8 cellular contexts compared by ENCODE assay signal in genomic region chr3:168250415-168250861, GRCh38.
A peak's percentile ranks its signal among the peaks of the same experiment; 100 is the strongest.
DNase-seq lines count a peak whose midpoint lies in the region; ATAC-seq, FAIRE-seq and TF ChIP-seq lines count a peak whose summit lies in the region.

No MANE protein-coding gene starts in this region.

- H3K27ac Mint-ChIP-seq in CD8-positive, alpha-beta T cell = no peak overlapping the region
- H3K27ac Mint-ChIP-seq in natural killer cell = no peak overlapping the region

- peak overlapping the region; percentile 57 for H3K4me3 Mint-ChIP-seq in CD8-positive, alpha-beta T cell
- peak overlapping the region; percentile 14 for H3K4me3 Mint-ChIP-seq in natural killer cell

- H3K36me3 ChIP-seq in CD8-positive, alpha-beta T cell (ENCODE audit: insufficient read depth, low read length) = no peaks in the 10 kb centered on the region
- no peaks in the 10 kb centered on the region; the same call in 1 of the 2 replicates for H3K36me3 ChIP-seq in HUES64 (ENCODE audit: insufficient read depth, low read length)

- H3K9ac ChIP-seq in HUES64 (ENCODE audit: low read depth, low read length) = peak overlapping the region; percentile 85

- no peak for ATAC-seq in CD8-positive, alpha-beta T cell
- ATAC-seq in GM19351 (IDR thresholded peaks at IDR 0.05; ENCODE audit: unreplicated experiment) = peak; percentile 15
- ATAC-seq in natural killer cell = no peak
- ATAC-seq in left lobe of liver = no peak

- peaks cover 29% of the 10 kb centered on the region for H3K27me3 Mint-ChIP-seq in CD8-positive, alpha-beta T cell (ENCODE audit: low read depth)
- H3K27me3 Mint-ChIP-seq in natural killer cell (ENCODE audit: low read depth in 2 of 2) = peaks cover 23 to 65% of the 10 kb centered on the region in 2 donors

- intact Hi-C loops in CD8-positive, alpha-beta T cell (cut with DNase I, micrococcal nuclease) = no loop called here
- intact Hi-C loops in natural killer cell (cut with micrococcal nuclease) = no loop called here

- H3K4me1 ChIP-seq in CD8-positive, alpha-beta T cell (ENCODE audit: insufficient read depth, low read length) = no peaks in the 10 kb centered on the region
- H3K4me1 ChIP-seq in HUES64 (ENCODE audit: insufficient read depth, low read length) = peaks cover 17% of the 10 kb centered on the region

- POLR2A ChIA-PET in CD8-positive, alpha-beta T cell (lab: Charles Lee) = no interaction called here

- no peak overlapping the region for H3K27ac ChIP-seq in CD8-positive, alpha-beta T cell (ENCODE audit: low read depth, low read length)
- H3K27ac ChIP-seq in HUES64 (ENCODE audit: low read depth, low read length) = no peak overlapping the region
- H3K27ac ChIP-seq in coronary artery = no peak overlapping the region

- peaks cover 8% of the 10 kb centered on the region for H3K4me1 Mint-ChIP-seq in CD8-positive, alpha-beta T cell (ENCODE audit: low read depth)
- H3K4me1 Mint-ChIP-seq in natural killer cell = peaks cover 11 to 15% of the 10 kb centered on the region in 2 donors

- no peaks in the 10 kb centered on the region for H3K36me3 Mint-ChIP-seq in CD8-positive, alpha-beta T cell
- H3K36me3 Mint-ChIP-seq in natural killer cell = no peaks in the 10 kb centered on the region

- no peak overlapping the region for H3K4me3 ChIP-seq in CD8-positive, alpha-beta T cell (ENCODE audit: low read depth, low read length)
- H3K4me3 ChIP-seq in HUES64 (ENCODE audit: low read length) = peak overlapping the region; percentile 68
- peak overlapping the region; percentile 81 for H3K4me3 ChIP-seq in coronary artery

- no peaks in the 10 kb centered on the region for H3K9me3 Mint-ChIP-seq in CD8-positive, alpha-beta T cell
- no peaks in the 10 kb centered on the region for H3K9me3 Mint-ChIP-seq in natural killer cell

- FAIRE-seq in urothelium cell line (lab: Jason Lieb, UNC) = no peak

- peaks cover 3% of the 10 kb centered on the region for H3K27me3 ChIP-seq in CD8-positive, alpha-beta T cell (ENCODE audit: insufficient read depth, low read length)
- peaks cover 26% of the 10 kb centered on the region for H3K27me3 ChIP-seq in HUES64 (ENCODE audit: insufficient read depth, low read length)

- no peaks in the 10 kb centered on the region for H3K9me3 ChIP-seq in CD8-positive, alpha-beta T cell (ENCODE audit: low read length)
- H3K9me3 ChIP-seq in HUES64 (ENCODE audit: insufficient read depth, low read depth, low read length) = peaks cover 10% of the 10 kb centered on the region; the same call in 1 of the 2 replicates

- CTCF ChIA-PET in CD8-positive, alpha-beta T cell (lab: Charles Lee) = no interaction called here

- WGBS in HUES64 = 2% methylated on average over 16 of the region's 16 CpGs

- DNase-seq in CD8-positive, alpha-beta T cell = no peak
- DNase-seq in coronary artery (ENCODE audit: low spot score) (no peak), natural killer cell (no peak), left lobe of liver (ENCODE audit: low spot score) (no peak), urothelium cell line (ENCODE audit: low spot score) (no peak), DMS79 treated with DMSO at 0.1 percent for 48 hours (lab: John Stamatoyannopoulos, UW) (no peak)

- TF ChIP-seq CTCF in CD8-positive, alpha-beta T cell (IDR thresholded peaks at IDR 0.05) = no peak
- TF ChIP-seq CTCF in coronary artery (IDR thresholded peaks at IDR 0.05) (no peak), natural killer cell (IDR thresholded peaks at IDR 0.05) (no peak)
